In the genomic region with DNA sequence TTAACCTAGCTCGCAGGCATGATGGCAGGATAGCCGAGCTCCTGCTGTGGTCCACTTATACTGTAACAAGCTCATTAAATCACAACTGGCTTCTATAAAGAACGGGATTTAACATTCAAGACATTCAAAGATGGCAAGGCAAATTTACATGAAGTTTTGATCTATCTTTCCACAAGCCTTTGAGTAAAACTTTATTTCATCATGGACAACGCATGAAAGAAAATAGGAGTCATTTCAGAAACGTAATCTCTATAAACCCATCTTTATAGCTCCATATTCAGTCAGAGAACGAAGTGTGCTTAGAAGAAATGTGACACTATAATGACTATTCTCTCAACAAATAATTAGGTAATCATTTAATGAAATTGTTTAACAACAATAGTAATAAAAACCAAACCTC, we compare ENCODE assay signal across 8 cellular contexts. TPM values are rescaled to one million over a fixed set of nuclear protein-coding genes. Genes with fewer than 3 reads are reported as not detected.
DNase-seq lines count a peak whose midpoint lies in the region; ATAC-seq and TF ChIP-seq lines count a peak whose summit lies in the region.

No MANE protein-coding gene starts in this region.

- DNase-seq in CD4-positive, CD25-positive, alpha-beta regulatory T cell: no peak
- DNase-seq in colonic mucosa (no peak), nephron progenitor cell (no peak), cerebellum (ENCODE audit: low spot score) (no peak), SK-N-DZ (ENCODE audit: low spot score) (no peak), NCI-H1105 treated with DMSO at 0.1 percent for 48 hours (lab: John Stamatoyannopoulos, UW) (no peak)

- peaks cover 16 to 59% (median 32%) of the 10 kb centered on the region in 4 donors for H3K4me1 Mint-ChIP-seq in CD4-positive, CD25-positive, alpha-beta regulatory T cell
- peaks cover 19% of the 10 kb centered on the region for H3K4me1 Mint-ChIP-seq in nephron progenitor cell

- peaks cover 27% of the 10 kb centered on the region for H3K4me1 ChIP-seq in CD4-positive, CD25-positive, alpha-beta regulatory T cell (ENCODE audit: control insufficient read depth, insufficient read depth, low read length, poor library complexity, severe bottlenecking)
- no peaks in the 10 kb centered on the region for H3K4me1 ChIP-seq in colonic mucosa

- no peak for TF ChIP-seq CTCF in colonic mucosa (IDR thresholded peaks at IDR 0.05)
- no peak for TF ChIP-seq CTCF in nephron progenitor cell (IDR thresholded peaks at IDR 0.05)

- peaks cover 8% of the 10 kb centered on the region for H3K36me3 ChIP-seq in CD4-positive, CD25-positive, alpha-beta regulatory T cell (ENCODE audit: control insufficient read depth, insufficient read depth, low read length)
- H3K36me3 ChIP-seq in KOPT-K1 (ENCODE audit: insufficient read depth, low read length): peaks cover 17% of the 10 kb centered on the region
- no peaks in the 10 kb centered on the region for H3K36me3 ChIP-seq in colonic mucosa

- H3K36me3 Mint-ChIP-seq in CD4-positive, CD25-positive, alpha-beta regulatory T cell: peaks cover 4% of the 10 kb centered on the region
- peaks cover 7% of the 10 kb centered on the region for H3K36me3 Mint-ChIP-seq in nephron progenitor cell (ENCODE audit: low read depth)

- peak overlapping the region; percentile 88 to 96 (median 90) for H3K4me3 Mint-ChIP-seq in CD4-positive, CD25-positive, alpha-beta regulatory T cell
- H3K4me3 Mint-ChIP-seq in nephron progenitor cell: peak overlapping the region; percentile 90

- ATAC-seq in CD4-positive, CD25-positive, alpha-beta regulatory T cell (ENCODE audit: low read depth in 2 of 2): no peak
- no peak for ATAC-seq in HG02870 (IDR thresholded peaks at IDR 0.05; ENCODE audit: unreplicated experiment)

- intact Hi-C loops in colonic mucosa (cut with DNase I): no loop called here

- H3K27me3 Mint-ChIP-seq in CD4-positive, CD25-positive, alpha-beta regulatory T cell: no peaks in the 10 kb centered on the region
- no peaks in the 10 kb centered on the region for H3K27me3 Mint-ChIP-seq in nephron progenitor cell (ENCODE audit: low read depth, poor library complexity)

- H3K4me3 ChIP-seq in CD4-positive, CD25-positive, alpha-beta regulatory T cell (ENCODE audit: low read depth, low read length): peak overlapping the region; percentile 95
- peak overlapping the region; percentile 93 for H3K4me3 ChIP-seq in colonic mucosa

- H3K9me3 Mint-ChIP-seq in CD4-positive, CD25-positive, alpha-beta regulatory T cell: peaks cover 0 to 1% (median 0%) of the 10 kb centered on the region in 7 donors
- H3K9me3 Mint-ChIP-seq in nephron progenitor cell: peaks cover 9% of the 10 kb centered on the region

- H3K27ac Mint-ChIP-seq in CD4-positive, CD25-positive, alpha-beta regulatory T cell: peak overlapping the region; percentile 48 to 86 (median 84)
- H3K27ac Mint-ChIP-seq in nephron progenitor cell: peak overlapping the region; percentile 19

- no peaks in the 10 kb centered on the region for H3K9me3 ChIP-seq in CD4-positive, CD25-positive, alpha-beta regulatory T cell (ENCODE audit: control insufficient read depth in 2 of 2, low read length in 2 of 2)
- no peaks in the 10 kb centered on the region for H3K9me3 ChIP-seq in KOPT-K1 (ENCODE audit: insufficient read depth, low read length, poor library complexity, severe bottlenecking)
- no peaks in the 10 kb centered on the region for H3K9me3 ChIP-seq in colonic mucosa

- peak overlapping the region; percentile 72 to 99 for H3K9ac ChIP-seq in colonic mucosa (ENCODE audit: low read depth in 2 of 2, low read length in 2 of 2)

- H3K27me3 ChIP-seq in CD4-positive, CD25-positive, alpha-beta regulatory T cell (ENCODE audit: control insufficient read depth, insufficient read depth, low read length): no peaks in the 10 kb centered on the region
- H3K27me3 ChIP-seq in colonic mucosa: no peaks in the 10 kb centered on the region

- H3K27ac ChIP-seq in CD4-positive, CD25-positive, alpha-beta regulatory T cell (ENCODE audit: insufficient read depth, low read length, poor library complexity, severe bottlenecking): peak overlapping the region; percentile 93
- H3K27ac ChIP-seq in KOPT-K1 (ENCODE audit: low read depth, low read length, poor library complexity, severe bottlenecking) (peak overlapping the region; percentile 88), colonic mucosa (peak overlapping the region; percentile 93)

RNA-seq across cellular contexts. Expression of a gene that starts 1.4 kb away (rescaled TPM):
- 94.4 TPM for total RNA-seq in CD4-positive, CD25-positive, alpha-beta regulatory T cell
- 100 to 1,000 TPM; 235 to 283 (median 264) TPM for polyA plus RNA-seq in CD4-positive, CD25-positive, alpha-beta regulatory T cell
- 100 to 1,000 TPM; 188 to 314 TPM for total RNA-seq in colonic mucosa
- total RNA-seq in cerebellum: 146 TPM
- polyA plus RNA-seq in SK-N-DZ (2014; cell fraction: cytosol; rRNA removed): 205 and 243 TPM in 2 replicates
- polyA plus RNA-seq in SK-N-DZ (2014; cell fraction: nucleus; rRNA removed): 78.6 and 109 TPM in 2 replicates
